Comparison of ENCODE assay signal across 29 cellular contexts in the genomic region with DNA sequence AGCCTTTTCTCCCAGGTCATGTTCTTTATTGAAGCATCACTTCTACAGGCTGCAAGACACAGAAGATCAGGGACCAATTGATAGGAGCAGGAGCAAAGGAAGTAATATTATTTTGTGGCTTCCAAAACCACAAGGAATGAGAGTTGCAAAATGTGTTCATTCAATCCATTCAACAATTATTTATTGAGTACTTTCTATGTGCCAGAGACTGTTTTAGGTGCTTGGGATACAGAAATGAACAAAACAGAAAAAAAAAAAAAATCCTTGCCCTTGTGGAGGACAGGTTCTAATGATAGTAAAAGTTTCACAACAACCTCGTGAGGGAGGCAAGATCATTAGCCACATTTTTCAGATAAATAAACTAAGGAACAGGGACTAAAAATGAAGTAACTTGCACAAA.
"Had no signal": no experiment of that assay in that cellular context is flagged by ENCODE, and none has a peak within 500 bp of the region (broad histone marks: within the 10 kb centered on the region; RNA-seq: fewer than 3 reads in every experiment).

No MANE protein-coding gene starts in this region.

- H3K27ac Mint-ChIP-seq: activated naive CD4-positive, alpha-beta T cell treated with anti-CD3 and anti-CD28 coated beads for 36 hours; activated naive CD8-positive, alpha-beta T cell treated with anti-CD3 and anti-CD28 coated beads for 36 hours; activated T-helper 1 cell treated with anti-CD3 and anti-CD28 coated beads, Interleukin-12 subunit alpha, Interleukin-12 subunit beta, Interleukin-2, Interleukin-4 antibody, amounts not matched to agents 30 ng/mL and 10 ng/mL and 1 ng/mL, durations not matched to agents 14 hours and 24 hours and 36 hours; dendritic cell treated with granulocyte-macrophage colony-stimulating factor and Interleukin-4, amounts not matched to agents 40 ng/mL and 50 ng/mL, for 4 days; mesothelial cell of epicardium; naive B cell; T-helper 2 cell treated with Interferon-gamma antibody and Interleukin-4, amounts not matched to agents 5 μg/mL and 100 μg/mL, for 36 hours had no signal

- H3K9me3 Mint-ChIP-seq: activated naive CD4-positive, alpha-beta T cell treated with anti-CD3 and anti-CD28 coated beads for 36 hours; activated naive CD8-positive, alpha-beta T cell treated with anti-CD3 and anti-CD28 coated beads for 36 hours; activated T-helper 1 cell treated with anti-CD3 and anti-CD28 coated beads, Interleukin-12 subunit alpha, Interleukin-12 subunit beta, Interleukin-2, Interleukin-4 antibody, amounts not matched to agents 30 ng/mL and 10 ng/mL and 1 ng/mL, durations not matched to agents 14 hours and 24 hours and 36 hours; dendritic cell treated with granulocyte-macrophage colony-stimulating factor and Interleukin-4, amounts not matched to agents 40 ng/mL and 50 ng/mL, for 4 days; mesothelial cell of epicardium; naive B cell; T-helper 2 cell treated with Interferon-gamma antibody and Interleukin-4, amounts not matched to agents 5 μg/mL and 100 μg/mL, for 36 hours had no signal

- H3K27ac ChIP-seq: adrenal gland, esophagus muscularis mucosa, gastroesophageal sphincter, pancreas, prostate gland, suprapubic skin, tibial artery, upper lobe of right lung had no signal

- H3K27me3 Mint-ChIP-seq: activated naive CD8-positive, alpha-beta T cell treated with anti-CD3 and anti-CD28 coated beads for 36 hours; dendritic cell treated with granulocyte-macrophage colony-stimulating factor and Interleukin-4, amounts not matched to agents 40 ng/mL and 50 ng/mL, for 4 days; naive B cell had no signal

- H3K36me3 ChIP-seq: adrenal gland, esophagus muscularis mucosa, gastroesophageal sphincter, pancreas, prostate gland, suprapubic skin, tibial artery, upper lobe of right lung had no signal

- H3K4me3 ChIP-seq: adrenal gland, esophagus muscularis mucosa, gastroesophageal sphincter, pancreas, prostate gland, suprapubic skin, tibial artery, upper lobe of right lung had no signal

- H3K27me3 ChIP-seq: adrenal gland, esophagus muscularis mucosa, gastroesophageal sphincter, pancreas, suprapubic skin, tibial artery, upper lobe of right lung had no signal

- FAIRE-seq: kidney, pancreas had no signal

- H3K9me3 ChIP-seq: adrenal gland, esophagus muscularis mucosa, gastroesophageal sphincter, pancreas, prostate gland, suprapubic skin, tibial artery, upper lobe of right lung had no signal

- H3K4me1 Mint-ChIP-seq: activated naive CD8-positive, alpha-beta T cell treated with anti-CD3 and anti-CD28 coated beads for 36 hours; naive B cell had no signal

- H3K36me3 Mint-ChIP-seq: activated naive CD8-positive, alpha-beta T cell treated with anti-CD3 and anti-CD28 coated beads for 36 hours; mesothelial cell of epicardium; naive B cell had no signal

- DNase-seq: activated CD4-positive, alpha-beta T cell treated with anti-CD3 and anti-CD28 coated beads for 4 hours; activated CD4-positive, alpha-beta T cell treated with anti-CD3 and anti-CD28 coated beads, Interleukin-2, amount 50 U/mL, for 48 hours; activated CD8-positive, alpha-beta memory T cell treated with anti-CD3 and anti-CD28 coated beads for 24 hours; activated effector memory CD4-positive, alpha-beta T cell treated with anti-CD3 and anti-CD28 coated beads, Interleukin-2, amount 50 U/mL, for 16 hours; activated naive CD4-positive, alpha-beta T cell treated with anti-CD3 and anti-CD28 coated beads for 36 hours; activated naive CD8-positive, alpha-beta T cell treated with anti-CD3 and anti-CD28 coated beads for 36 hours; adrenal gland; central memory CD4-positive, alpha-beta T cell; effector CD4-positive, alpha-beta T cell; hippocampal formation; kidney; left colon; mammary epithelial cell; naive B cell; pancreas; stimulated activated CD4-positive, alpha-beta T cell treated with anti-CD3 and anti-CD28 coated beads, Interleukin-15, amount 100 ng/mL, for 24 hours; stimulated activated CD4-positive, alpha-beta T cell treated with anti-CD3 and anti-CD28 coated beads, Interleukin-2, amount 100 ng/mL, for 24 hours; stimulated activated naive CD4-positive, alpha-beta T cell; T-helper 1 cell; tibial artery; upper lobe of right lung had no signal

- H3K4me1 ChIP-seq: adrenal gland, esophagus muscularis mucosa, gastroesophageal sphincter, pancreas, prostate gland, suprapubic skin, tibial artery, upper lobe of right lung had no signal

- H3K4me3 Mint-ChIP-seq: activated naive CD4-positive, alpha-beta T cell treated with anti-CD3 and anti-CD28 coated beads for 36 hours; activated naive CD8-positive, alpha-beta T cell treated with anti-CD3 and anti-CD28 coated beads for 36 hours; activated T-helper 1 cell treated with anti-CD3 and anti-CD28 coated beads, Interleukin-12 subunit alpha, Interleukin-12 subunit beta, Interleukin-2, Interleukin-4 antibody, amounts not matched to agents 30 ng/mL and 10 ng/mL and 1 ng/mL, durations not matched to agents 14 hours and 24 hours and 36 hours; dendritic cell treated with granulocyte-macrophage colony-stimulating factor and Interleukin-4, amounts not matched to agents 40 ng/mL and 50 ng/mL, for 4 days; mesothelial cell of epicardium; T-helper 2 cell treated with Interferon-gamma antibody and Interleukin-4, amounts not matched to agents 5 μg/mL and 100 μg/mL, for 36 hours had no signal

- ATAC-seq: gastroesophageal sphincter, left colon, pancreas, upper lobe of right lung had no signal
